ENCODE assay signal across 26 cellular contexts in genomic region chr11:132422725-132423124, GRCh38.
"Had no signal": no experiment of that assay in that cellular context is flagged by ENCODE, and none has a peak within 500 bp of the region (broad histone marks: within the 10 kb centered on the region; RNA-seq: fewer than 3 reads in every experiment).

No MANE protein-coding gene starts in this region.

- H2AFZ ChIP-seq: neural progenitor cell had no signal

- H3K9ac ChIP-seq: neural progenitor cell had no signal

- H3K4me2 ChIP-seq: neural progenitor cell had no signal

- H3K36me3 ChIP-seq: heart left ventricle, neural progenitor cell, ovary, right atrium auricular region, sigmoid colon, upper lobe of right lung, vagina had no signal

- H3K4me3 ChIP-seq: heart left ventricle, lung, neural progenitor cell, ovary, right atrium auricular region, sigmoid colon, skin epidermis, testis, tibial nerve, upper lobe of right lung, vagina had no signal

- H3K27me3 ChIP-seq: neural progenitor cell, ovary, right atrium auricular region, sigmoid colon, testis, tibial nerve, vagina had no signal

- H3K9me3 ChIP-seq: heart left ventricle, ovary, right atrium auricular region, sigmoid colon, testis, tibial nerve, upper lobe of right lung, vagina had no signal

- DNase-seq: effector memory CD4-positive, alpha-beta T cell; heart left ventricle; hippocampal formation; left colon; left ventricle myocardium superior; mesenchymal stem cell; midbrain; nucleus accumbens; ovary; sigmoid colon; stimulated activated CD4-positive, alpha-beta T cell treated with anti-CD3 and anti-CD28 coated beads, Interleukin-2, amount 100 ng/mL, for 24 hours; stimulated activated CD4-positive, alpha-beta T cell treated with anti-CD3 and anti-CD28 coated beads, Interleukin-4, amount 100 ng/mL, for 4 hours; stimulated activated naive B cell treated with anti-CD40 and anti-IgM and Interleukin-4, amounts not matched to agents 10 μg/mL and 1 μg/mL and 100 μg/mL, for 72 hours; stimulated activated naive CD8-positive, alpha-beta T cell treated with anti-CD3 and anti-CD28 coated beads, Interleukin-15, amount 100 ng/mL, for 72 hours; testis; upper lobe of right lung had no signal

- H3K4me1 ChIP-seq: heart left ventricle, neural progenitor cell, right atrium auricular region, sigmoid colon, testis, tibial nerve, upper lobe of right lung, vagina had no signal

- FAIRE-seq: endometrium, frontal cortex had no signal

- ATAC-seq: esophagus mucosa; heart left ventricle; left colon; left ventricle myocardium superior; natural killer cell treated with Interleukin-12 subunit alpha and Interleukin-12 subunit beta and Interleukin-15 and Interleukin-18, amount 100 ng/mL, for 72 hours; stimulated activated naive B cell treated with anti-CD40 and anti-IgM and Interleukin-4, amounts not matched to agents 10 μg/mL and 1 μg/mL and 100 μg/mL, for 72 hours; stimulated activated naive CD8-positive, alpha-beta T cell treated with anti-CD3 and anti-CD28 coated beads, Interleukin-15, amount 100 ng/mL, for 72 hours; upper lobe of right lung had no signal

- H3K27ac ChIP-seq: heart left ventricle, neural progenitor cell, ovary, right atrium auricular region, sigmoid colon, skin epidermis, testis, tibial nerve, upper lobe of right lung, vagina had no signal
